14 cellular contexts compared by ENCODE assay signal in genomic region chr22:31334329-31334728, GRCh38. TPM values are rescaled to one million over a fixed set of nuclear protein-coding genes. Genes with fewer than 3 reads are reported as not detected.
DNase-seq lines count a peak whose midpoint lies in the region; ATAC-seq and TF ChIP-seq lines count a peak whose summit lies in the region.
"Had no signal": no experiment of that assay in that cellular context is flagged by ENCODE, and none has a peak within 500 bp of the region (broad histone marks: within the 10 kb centered on the region; RNA-seq: fewer than 3 reads in every experiment).

No MANE protein-coding gene starts in this region.

- no peak for ATAC-seq in central memory CD8-positive, alpha-beta T cell (replicated peaks; ENCODE audit: extremely low read depth, poor library complexity, severe bottlenecking)
- ATAC-seq in naive thymus-derived CD8-positive, alpha-beta T cell = no peak
- ATAC-seq in HG02981 (IDR thresholded peaks at IDR 0.05; ENCODE audit: unreplicated experiment) (no peak), gastrocnemius medialis (no peak)
- ATAC-seq: GM12878 had no signal

- H3K27ac ChIP-seq in CD4-positive, alpha-beta memory T cell (ENCODE audit: low read depth, low read length) = no peak overlapping the region
- no peak overlapping the region for H3K27ac ChIP-seq in gastrocnemius medialis
- H3K27ac ChIP-seq: 22Rv1 had no signal

- H3K36me3 Mint-ChIP-seq in activated CD4-positive, alpha-beta memory T cell treated with anti-CD3 and anti-CD28 coated beads for 36 hours = peaks cover 46% of the 10 kb centered on the region
- peaks cover 52% of the 10 kb centered on the region for H3K36me3 Mint-ChIP-seq in activated CD4-positive, alpha-beta memory T cell treated with anti-CD3 and anti-CD28 coated beads, Interleukin-2, amount 10 ng/mL, durations not matched to agents 7 days and 5 days (ENCODE audit: low read depth)
- peaks cover 45 to 91% of the 10 kb centered on the region in 2 donors for H3K36me3 Mint-ChIP-seq in CD4-positive, alpha-beta memory T cell
- H3K36me3 Mint-ChIP-seq in central memory CD8-positive, alpha-beta T cell (ENCODE audit: insufficient read depth) = peaks cover 60% of the 10 kb centered on the region
- H3K36me3 Mint-ChIP-seq in naive thymus-derived CD8-positive, alpha-beta T cell = peaks cover 5 to 93% (median 7%) of the 10 kb centered on the region in 3 donors
- H3K36me3 Mint-ChIP-seq: IgD-negative memory B cell had no signal

- no peaks in the 10 kb centered on the region for H3K27me3 Mint-ChIP-seq in activated CD4-positive, alpha-beta memory T cell treated with anti-CD3 and anti-CD28 coated beads for 36 hours
- no peaks in the 10 kb centered on the region for H3K27me3 Mint-ChIP-seq in activated CD4-positive, alpha-beta memory T cell treated with anti-CD3 and anti-CD28 coated beads, Interleukin-2, amount 10 ng/mL, durations not matched to agents 7 days and 5 days
- no peaks in the 10 kb centered on the region for H3K27me3 Mint-ChIP-seq in CD4-positive, alpha-beta memory T cell
- no peaks in the 10 kb centered on the region for H3K27me3 Mint-ChIP-seq in central memory CD8-positive, alpha-beta T cell
- no peaks in the 10 kb centered on the region for H3K27me3 Mint-ChIP-seq in naive thymus-derived CD8-positive, alpha-beta T cell
- H3K27me3 Mint-ChIP-seq: IgD-negative memory B cell had no signal

- POLR2A ChIA-PET in activated CD4-positive, alpha-beta memory T cell treated with anti-CD3 and anti-CD28 coated beads for 36 hours (lab: Charles Lee) = interaction anchor here (1.2 to 2.7 kb wide), 2 partner anchors 9 to 10 kb away, joined by 4 to 8 read pairs; no protein-coding TSS in a partner anchor
- POLR2A ChIA-PET in activated CD4-positive, alpha-beta memory T cell treated with anti-CD3 and anti-CD28 coated beads, Interleukin-2, amount 10 ng/mL, durations not matched to agents 7 days and 5 days (lab: Charles Lee) = interaction anchor here (1.0 to 2.3 kb wide), 3 partner anchors 10 to 41 kb away, joined by 3 to 8 read pairs (median 7); partner anchors contain the start of gene PIK3IP1
- POLR2A ChIA-PET in CD4-positive, alpha-beta memory T cell (lab: Charles Lee; ENCODE audit: partially characterized antibody) = interaction anchor here (1.3 to 1.6 kb wide), 3 partner anchors 42 to 56 kb away, joined by 3 to 6 read pairs (median 3); partner anchors contain the start of gene PIK3IP1
- POLR2A ChIA-PET in naive thymus-derived CD8-positive, alpha-beta T cell (lab: Charles Lee) = interaction anchor here (0.8 to 3.9 kb wide), 3 partner anchors 10 to 44 kb away, joined by 3 to 20 read pairs (median 3); no protein-coding TSS in a partner anchor

- peak overlapping the region; percentile 24 for H3K27ac Mint-ChIP-seq in activated CD4-positive, alpha-beta memory T cell treated with anti-CD3 and anti-CD28 coated beads for 36 hours
- no peak overlapping the region for H3K27ac Mint-ChIP-seq in activated CD4-positive, alpha-beta memory T cell treated with anti-CD3 and anti-CD28 coated beads, Interleukin-2, amount 10 ng/mL, durations not matched to agents 7 days and 5 days
- peak overlapping the region in 4 of 7 donors; percentile 4 to 62 (median 49) for H3K27ac Mint-ChIP-seq in CD4-positive, alpha-beta memory T cell
- peak overlapping the region; percentile 14 for H3K27ac Mint-ChIP-seq in central memory CD8-positive, alpha-beta T cell (ENCODE audit: low read depth)
- H3K27ac Mint-ChIP-seq in naive thymus-derived CD8-positive, alpha-beta T cell = peak overlapping the region in 7 of 10 donors; percentile 28 to 84 (median 66)

- TF ChIP-seq CTCF in gastrocnemius medialis (IDR thresholded peaks at IDR 0.05 in 4 of 5, conservative IDR thresholded peaks at IDR 0.05 in 1 of 5) = no peak

- H3K27me3 ChIP-seq in CD4-positive, alpha-beta memory T cell (ENCODE audit: insufficient read depth, low read length) = no peaks in the 10 kb centered on the region
- no peaks in the 10 kb centered on the region for H3K27me3 ChIP-seq in gastrocnemius medialis

- peaks cover 48% of the 10 kb centered on the region for H3K4me1 Mint-ChIP-seq in activated CD4-positive, alpha-beta memory T cell treated with anti-CD3 and anti-CD28 coated beads for 36 hours (ENCODE audit: low read depth)
- H3K4me1 Mint-ChIP-seq in activated CD4-positive, alpha-beta memory T cell treated with anti-CD3 and anti-CD28 coated beads, Interleukin-2, amount 10 ng/mL, durations not matched to agents 7 days and 5 days = peaks cover 30% of the 10 kb centered on the region
- peaks cover 23 to 39% (median 32%) of the 10 kb centered on the region in 4 donors for H3K4me1 Mint-ChIP-seq in CD4-positive, alpha-beta memory T cell
- peaks cover 38% of the 10 kb centered on the region for H3K4me1 Mint-ChIP-seq in central memory CD8-positive, alpha-beta T cell
- H3K4me1 Mint-ChIP-seq in naive thymus-derived CD8-positive, alpha-beta T cell = peaks cover 40 to 73% (median 62%) of the 10 kb centered on the region in 4 donors

- intact Hi-C loops in activated CD4-positive, alpha-beta memory T cell treated with anti-CD3 and anti-CD28 coated beads for 36 hours (cut with micrococcal nuclease) = no loop called here
- intact Hi-C loops in CD4-positive, alpha-beta memory T cell (cut with micrococcal nuclease) = no loop called here
- intact Hi-C loops in gastrocnemius medialis (cut with DNase I; ENCODE audit: low total_unique reads) = no loop called here

- no peaks in the 10 kb centered on the region for H3K9me3 ChIP-seq in CD4-positive, alpha-beta memory T cell (ENCODE audit: control insufficient read depth in 1 of 2, low read length in 2 of 2)
- no peaks in the 10 kb centered on the region for H3K9me3 ChIP-seq in gastrocnemius medialis

- peaks cover 10% of the 10 kb centered on the region for H3K4me1 ChIP-seq in CD4-positive, alpha-beta memory T cell (ENCODE audit: insufficient read depth, low read length)
- H3K4me1 ChIP-seq in gastrocnemius medialis = peaks cover 13 to 31% of the 10 kb centered on the region in 2 donors

- H3K4me3 Mint-ChIP-seq in activated CD4-positive, alpha-beta memory T cell treated with anti-CD3 and anti-CD28 coated beads for 36 hours = no peak overlapping the region
- H3K4me3 Mint-ChIP-seq in activated CD4-positive, alpha-beta memory T cell treated with anti-CD3 and anti-CD28 coated beads, Interleukin-2, amount 10 ng/mL, durations not matched to agents 7 days and 5 days = no peak overlapping the region
- no peak overlapping the region for H3K4me3 Mint-ChIP-seq in CD4-positive, alpha-beta memory T cell
- H3K4me3 Mint-ChIP-seq in central memory CD8-positive, alpha-beta T cell = no peak overlapping the region
- H3K4me3 Mint-ChIP-seq in naive thymus-derived CD8-positive, alpha-beta T cell = no peak overlapping the region
- H3K4me3 Mint-ChIP-seq: IgD-negative memory B cell had no signal

- H3K9me3 Mint-ChIP-seq in activated CD4-positive, alpha-beta memory T cell treated with anti-CD3 and anti-CD28 coated beads for 36 hours = no peaks in the 10 kb centered on the region
- H3K9me3 Mint-ChIP-seq in activated CD4-positive, alpha-beta memory T cell treated with anti-CD3 and anti-CD28 coated beads, Interleukin-2, amount 10 ng/mL, durations not matched to agents 7 days and 5 days = no peaks in the 10 kb centered on the region
- no peaks in the 10 kb centered on the region for H3K9me3 Mint-ChIP-seq in CD4-positive, alpha-beta memory T cell
- no peaks in the 10 kb centered on the region for H3K9me3 Mint-ChIP-seq in central memory CD8-positive, alpha-beta T cell
- H3K9me3 Mint-ChIP-seq in naive thymus-derived CD8-positive, alpha-beta T cell = no peaks in the 10 kb centered on the region
- H3K9me3 Mint-ChIP-seq: IgD-negative memory B cell had no signal

- TF ChIP-seq POLR2A in gastrocnemius medialis (IDR thresholded peaks at IDR 0.05) = no peak

- CTCF ChIA-PET in activated CD4-positive, alpha-beta memory T cell treated with anti-CD3 and anti-CD28 coated beads for 36 hours (lab: Charles Lee) = interaction anchor here (0.8 to 1.2 kb wide), 4 partner anchors 11 to 394 kb away, joined by 3 to 6 read pairs (median 3); no protein-coding TSS in a partner anchor
- CTCF ChIA-PET in activated CD4-positive, alpha-beta memory T cell treated with anti-CD3 and anti-CD28 coated beads, Interleukin-2, amount 10 ng/mL, durations not matched to agents 7 days and 5 days (lab: Charles Lee) = interaction anchor here (1.3 kb wide), 1 partner anchor 21 kb away, joined by 3 read pairs; no protein-coding TSS in a partner anchor
- CTCF ChIA-PET in CD4-positive, alpha-beta memory T cell (lab: Charles Lee; ENCODE audit: partially characterized antibody) = interaction anchor here (0.9 to 1.7 kb wide), 3 partner anchors 21 to 63 kb away, joined by 3 to 4 read pairs (median 3); no protein-coding TSS in a partner anchor

- in situ Hi-C loops in gastrocnemius medialis (cut with MboI; ENCODE audit: low sequenced_read_pairs in 4 of 4) = loop anchor here in 1 of 4 donors (25.0 kb wide), 1 partner anchor 303 kb away; no protein-coding TSS in a partner anchor

- DNase-seq in activated CD4-positive, alpha-beta memory T cell treated with anti-CD3 and anti-CD28 coated beads for 36 hours = no peak
- DNase-seq in activated CD4-positive, alpha-beta memory T cell treated with anti-CD3 and anti-CD28 coated beads, Interleukin-2, amount 10 ng/mL, durations not matched to agents 7 days and 5 days = no peak
- no peak for DNase-seq in CD4-positive, alpha-beta memory T cell
- DNase-seq in central memory CD8-positive, alpha-beta T cell (ENCODE audit: low spot score in 2 of 2) = no peak
- DNase-seq in naive thymus-derived CD8-positive, alpha-beta T cell = peak in 1 of 10 donors; percentile 7
- DNase-seq in RKO (ENCODE audit: low spot score) = no peak
- no peak for DNase-seq in gastrocnemius medialis
- DNase-seq: H7, NCI-H187 treated with DMSO at 0.1 percent for 48 hours, NCI-H446 had no signal

- no peak overlapping the region for H3K4me3 ChIP-seq in CD4-positive, alpha-beta memory T cell (ENCODE audit: low read length in 2 of 2)
- H3K4me3 ChIP-seq in gastrocnemius medialis = no peak overlapping the region
- H3K4me3 ChIP-seq: GM12878 had no signal

- peaks cover 82% of the 10 kb centered on the region for H3K36me3 ChIP-seq in CD4-positive, alpha-beta memory T cell (ENCODE audit: insufficient read depth, low read length)
- peaks cover 0 to 39% of the 10 kb centered on the region in 2 donors for H3K36me3 ChIP-seq in gastrocnemius medialis

RNA-seq across cellular contexts. Expression of gene PATZ1, which starts 11.8 kb away (rescaled TPM):
- total RNA-seq in activated CD4-positive, alpha-beta memory T cell treated with anti-CD3 and anti-CD28 coated beads for 36 hours = 10 to 100 TPM; 19.8 to 20.0 TPM
- total RNA-seq in activated CD4-positive, alpha-beta memory T cell treated with anti-CD3 and anti-CD28 coated beads, Interleukin-2, amount 10 ng/mL, durations not matched to agents 7 days and 5 days = 10 to 100 TPM; 18.6 to 19.5 TPM
- total RNA-seq in CD4-positive, alpha-beta memory T cell = 10 to 100 TPM; 40.9 to 43.7 TPM
- 10 to 100 TPM in 1 of 2 donors, 1 to 10 TPM in 1; 6.6 to 19.7 TPM for polyA plus RNA-seq in CD4-positive, alpha-beta memory T cell
- 10 to 100 TPM; 66.9 to 70.6 TPM for total RNA-seq in naive thymus-derived CD8-positive, alpha-beta T cell
- polyA plus RNA-seq in naive thymus-derived CD8-positive, alpha-beta T cell = 10 to 100 TPM; 17.8 to 34.2 (median 19.0) TPM
- 10 to 100 TPM in 1 of 4 donors, 1 to 10 TPM in 3; 8.4 to 11.5 (median 9.2) TPM for total RNA-seq in gastrocnemius medialis

RNA-seq across cellular contexts. Expression of gene PIK3IP1, which starts 42.0 kb away (rescaled TPM):
- 10 to 100 TPM; 18.8 to 19.1 TPM for total RNA-seq in activated CD4-positive, alpha-beta memory T cell treated with anti-CD3 and anti-CD28 coated beads for 36 hours
- total RNA-seq in activated CD4-positive, alpha-beta memory T cell treated with anti-CD3 and anti-CD28 coated beads, Interleukin-2, amount 10 ng/mL, durations not matched to agents 7 days and 5 days = 10 to 100 TPM; 56.4 to 57.8 TPM
- total RNA-seq in CD4-positive, alpha-beta memory T cell = 100 to 1,000 TPM; 399 to 411 TPM
- polyA plus RNA-seq in CD4-positive, alpha-beta memory T cell = 100 to 1,000 TPM; 418 to 473 TPM
- 100 to 1,000 TPM; 730 to 741 TPM for total RNA-seq in naive thymus-derived CD8-positive, alpha-beta T cell
- polyA plus RNA-seq in naive thymus-derived CD8-positive, alpha-beta T cell = 100 to 1,000 TPM; 530 to 963 (median 585) TPM
- total RNA-seq in gastrocnemius medialis = 10 to 100 TPM; 11.2 to 28.3 (median 14.5) TPM

Comparison
In these comparisons a context has a peak if more than half of its experiments do, and no peak if none do; other contexts are left out.
1. RNA of gene PIK3IP1, which starts 42.0 kb away (total RNA-seq): 730 to 741 TPM in naive thymus-derived CD8-positive, alpha-beta T cell and 399 to 411 TPM in CD4-positive, alpha-beta memory T cell; 56.4 to 57.8 TPM in activated CD4-positive, alpha-beta memory T cell treated with anti-CD3 and anti-CD28 coated beads, Interleukin-2, amount 10 ng/mL, durations not matched to agents 7 days and 5 days, 18.8 to 19.1 TPM in activated CD4-positive, alpha-beta memory T cell treated with anti-CD3 and anti-CD28 coated beads for 36 hours and 11.2 to 28.3 TPM in gastrocnemius medialis; every median in the first group is over 4 times any median in the second.